Comparison of ENCODE assay signal across 13 cellular contexts in genomic region chr1:185438936-185439335, GRCh38.
DNase-seq lines count a peak whose midpoint lies in the region; ATAC-seq and TF ChIP-seq lines count a peak whose summit lies in the region.
"Had no signal": no experiment of that assay in that cellular context is flagged by ENCODE, and none has a peak within 500 bp of the region (broad histone marks: within the 10 kb centered on the region; RNA-seq: fewer than 3 reads in every experiment).

No MANE protein-coding gene starts in this region.

- no peak for TF ChIP-seq POLR2A in upper lobe of left lung (IDR thresholded peaks at IDR 0.05)

- no peaks in the 10 kb centered on the region for H3K9me3 ChIP-seq in upper lobe of left lung
- H3K9me3 ChIP-seq: prostate gland had no signal

- peak; percentile 50 for ATAC-seq in activated naive CD8-positive, alpha-beta T cell treated with anti-CD3 and anti-CD28 coated beads, Interleukin-2, amount 50 U/mL, for 24 hours
- ATAC-seq in upper lobe of left lung (ENCODE audit: low FRiP score in 2 of 2), result no peak
- no peak for ATAC-seq in HG02623 (IDR thresholded peaks at IDR 0.05; ENCODE audit: unreplicated experiment)
- ATAC-seq: GM23338 had no signal

- peak overlapping the region in 3 of 4 donors; percentile 31 to 73 (median 55) for H3K27ac ChIP-seq in upper lobe of left lung
- no peak overlapping the region for H3K27ac ChIP-seq in RWPE1
- H3K27ac ChIP-seq: prostate gland had no signal

- POLR2A ChIA-PET in RWPE1 (lab: Yijun Ruan, JAX; ENCODE audit: low non-redundant PET), result no interaction called here

- TF ChIP-seq EP300 in upper lobe of left lung (IDR thresholded peaks at IDR 0.05), result no peak

- DNase-seq in activated naive CD8-positive, alpha-beta T cell treated with anti-CD3 and anti-CD28 coated beads, Interleukin-2, amount 50 U/mL, for 24 hours, result no peak
- no peak for DNase-seq in activated naive CD8-positive, alpha-beta T cell treated with anti-CD3 and anti-CD28 coated beads for 36 hours
- DNase-seq in NCI-H187 (lab: John Stamatoyannopoulos, UW), result peak; percentile 10 to 19
- peak; percentile 37 to 56 for DNase-seq in foreskin fibroblast
- DNase-seq in upper lobe of left lung, result no peak
- no peak for DNase-seq in RWPE1 (ENCODE audit: low spot score)
- DNase-seq in DMS79 treated with DMSO at 0.1 percent for 48 hours (lab: John Stamatoyannopoulos, UW), result no peak
- DNase-seq: NCI-H510A treated with DMSO at 0.1 percent for 48 hours, T-helper 9 cell had no signal

- H3K36me3 ChIP-seq in upper lobe of left lung, result no peaks in the 10 kb centered on the region
- H3K36me3 ChIP-seq: prostate gland had no signal

- no peaks in the 10 kb centered on the region for H3K36me3 Mint-ChIP-seq in activated naive CD8-positive, alpha-beta T cell treated with anti-CD3 and anti-CD28 coated beads, Interleukin-2, amount 50 U/mL, for 24 hours (ENCODE audit: low read depth)
- peaks cover 2% of the 10 kb centered on the region for H3K36me3 Mint-ChIP-seq in activated naive CD8-positive, alpha-beta T cell treated with anti-CD3 and anti-CD28 coated beads for 36 hours

- CTCF ChIA-PET in RWPE1 (lab: Yijun Ruan, JAX), result interaction anchor here (0.8 kb wide), 1 partner anchor 374 kb away, joined by 4 read pairs; no protein-coding TSS in a partner anchor

- H3K27ac Mint-ChIP-seq in activated naive CD8-positive, alpha-beta T cell treated with anti-CD3 and anti-CD28 coated beads, Interleukin-2, amount 50 U/mL, for 24 hours, result no peak overlapping the region
- no peak overlapping the region for H3K27ac Mint-ChIP-seq in activated naive CD8-positive, alpha-beta T cell treated with anti-CD3 and anti-CD28 coated beads for 36 hours
- H3K27ac Mint-ChIP-seq: activated naive CD8-positive, alpha-beta T cell treated with anti-CD3 and anti-CD28 coated beads, Interleukin-2, amount 10 ng/mL, durations not matched to agents 7 days and 5 days; GM23338 had no signal

- H3K4me3 ChIP-seq in foreskin fibroblast (ENCODE audit: low read depth in 1 of 2, low read length in 2 of 2) (no peak overlapping the region), upper lobe of left lung (no peak overlapping the region)
- H3K4me3 ChIP-seq: GM23338, prostate gland had no signal

- H3K4me1 Mint-ChIP-seq in activated naive CD8-positive, alpha-beta T cell treated with anti-CD3 and anti-CD28 coated beads, Interleukin-2, amount 50 U/mL, for 24 hours, result peaks cover 2% of the 10 kb centered on the region
- H3K4me1 Mint-ChIP-seq in activated naive CD8-positive, alpha-beta T cell treated with anti-CD3 and anti-CD28 coated beads for 36 hours, result peaks cover 11% of the 10 kb centered on the region
- H3K4me1 Mint-ChIP-seq: GM23338 had no signal

- no peaks in the 10 kb centered on the region for H3K27me3 ChIP-seq in upper lobe of left lung

- H3K4me1 ChIP-seq in upper lobe of left lung, result peaks cover 0 to 10% (median 2%) of the 10 kb centered on the region in 4 donors
- H3K4me1 ChIP-seq: prostate gland had no signal

- H3K9me3 Mint-ChIP-seq in activated naive CD8-positive, alpha-beta T cell treated with anti-CD3 and anti-CD28 coated beads, Interleukin-2, amount 50 U/mL, for 24 hours, result no peaks in the 10 kb centered on the region
- peaks cover 3% of the 10 kb centered on the region for H3K9me3 Mint-ChIP-seq in activated naive CD8-positive, alpha-beta T cell treated with anti-CD3 and anti-CD28 coated beads for 36 hours
- H3K9me3 Mint-ChIP-seq: GM23338 had no signal

- no peak overlapping the region for H3K4me3 Mint-ChIP-seq in activated naive CD8-positive, alpha-beta T cell treated with anti-CD3 and anti-CD28 coated beads, Interleukin-2, amount 50 U/mL, for 24 hours
- no peak overlapping the region for H3K4me3 Mint-ChIP-seq in activated naive CD8-positive, alpha-beta T cell treated with anti-CD3 and anti-CD28 coated beads for 36 hours
- H3K4me3 Mint-ChIP-seq: activated naive CD8-positive, alpha-beta T cell treated with anti-CD3 and anti-CD28 coated beads, Interleukin-2, amount 10 ng/mL, durations not matched to agents 7 days and 5 days; GM23338 had no signal

- TF ChIP-seq CTCF in foreskin fibroblast (IDR thresholded peaks at IDR 0.05; ENCODE audit: low read depth, low read length) (no peak), upper lobe of left lung (IDR thresholded peaks at IDR 0.05) (no peak), RWPE1 (conservative IDR thresholded peaks at IDR 0.05; ENCODE audit: low read depth) (no peak)

- no peaks in the 10 kb centered on the region for H3K27me3 Mint-ChIP-seq in activated naive CD8-positive, alpha-beta T cell treated with anti-CD3 and anti-CD28 coated beads, Interleukin-2, amount 50 U/mL, for 24 hours
- H3K27me3 Mint-ChIP-seq in activated naive CD8-positive, alpha-beta T cell treated with anti-CD3 and anti-CD28 coated beads for 36 hours, result no peaks in the 10 kb centered on the region
- H3K27me3 Mint-ChIP-seq: activated naive CD8-positive, alpha-beta T cell treated with anti-CD3 and anti-CD28 coated beads, Interleukin-2, amount 10 ng/mL, durations not matched to agents 7 days and 5 days had no signal

Comparison
In these comparisons a context has a peak if more than half of its experiments do, and no peak if none do; other contexts are left out.
1. DNase-seq: peak in NCI-H187 (2 of 2) and foreskin fibroblast (2 of 2); none in activated naive CD8-positive, alpha-beta T cell treated with anti-CD3 and anti-CD28 coated beads, Interleukin-2, amount 50 U/mL, for 24 hours (single experiment), activated naive CD8-positive, alpha-beta T cell treated with anti-CD3 and anti-CD28 coated beads for 36 hours (single experiment), upper lobe of left lung (0 of 2), RWPE1 (single experiment) and DMS79 treated with DMSO at 0.1 percent for 48 hours (single experiment).